Comparison of ENCODE assay signal across 1 cellular context in the genomic region with DNA sequence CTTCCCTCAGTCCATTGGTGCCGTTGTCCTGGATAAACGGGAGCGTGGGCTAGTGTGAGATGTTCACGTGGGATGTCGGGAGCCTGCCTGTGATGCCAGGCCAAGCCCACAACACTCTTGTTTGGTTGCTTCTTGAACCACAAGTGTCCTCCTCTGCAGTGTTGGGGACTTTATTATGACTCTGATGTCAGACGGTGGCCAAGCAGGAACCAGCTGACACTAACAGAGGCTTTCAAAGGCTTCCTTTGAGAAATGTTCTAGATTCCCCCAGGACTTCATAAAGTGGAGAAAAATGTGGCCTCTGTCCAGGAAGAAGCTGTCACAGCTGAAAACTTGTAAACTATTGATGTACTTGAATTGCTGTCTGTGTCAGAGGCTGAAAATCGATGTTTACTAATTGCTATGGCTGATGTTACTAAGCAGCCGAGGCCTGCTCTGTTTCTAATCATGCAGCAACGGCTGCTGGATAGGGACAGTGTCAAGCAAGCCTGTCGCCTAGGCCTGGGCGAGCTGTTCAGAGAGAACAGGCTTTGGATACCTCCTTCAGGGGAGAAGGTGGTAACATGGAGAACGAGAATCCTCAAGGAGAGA.
TF ChIP-seq lines count a peak whose summit lies in the region.

No MANE protein-coding gene starts in this region.

TF ChIP-seq in IMR-90, 13 proteins besides CTCF, POLR2A, EP300 and RAD21 (continued from another document):
- TF ChIP-seq, protein P1, sequence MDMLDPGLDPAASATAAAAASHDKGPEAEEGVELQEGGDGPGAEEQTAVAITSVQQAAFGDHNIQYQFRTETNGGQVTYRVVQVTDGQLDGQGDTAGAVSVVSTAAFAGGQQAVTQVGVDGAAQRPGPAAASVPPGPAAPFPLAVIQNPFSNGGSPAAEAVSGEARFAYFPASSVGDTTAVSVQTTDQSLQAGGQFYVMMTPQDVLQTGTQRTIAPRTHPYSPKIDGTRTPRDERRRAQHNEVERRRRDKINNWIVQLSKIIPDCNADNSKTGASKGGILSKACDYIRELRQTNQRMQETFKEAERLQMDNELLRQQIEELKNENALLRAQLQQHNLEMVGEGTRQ (IDR thresholded peaks at IDR 0.05; ENCODE audit: low read depth, low read length): no peak
- TF ChIP-seq FOS (IDR thresholded peaks at IDR 0.05; ENCODE audit: low read depth, low read length): no peak
- TF ChIP-seq MAZ (IDR thresholded peaks at IDR 0.05; ENCODE audit: borderline replicate concordance, low read depth, low read length): no peak
- no peak for TF ChIP-seq CEBPB (IDR thresholded peaks at IDR 0.05; ENCODE audit: low read depth, low read length)
- TF ChIP-seq SMC3 (IDR thresholded peaks at IDR 0.05; ENCODE audit: low read depth, low read length): no peak
- no peak for TF ChIP-seq RFX5 (IDR thresholded peaks at IDR 0.05; ENCODE audit: low read depth, low read length)
TF ChIP-seq in IMR-90: peak in this region for 0.
